8 cellular contexts compared by ENCODE assay signal in genomic region chr7:41705109-41705871, GRCh38. TPM values are rescaled to one million over a fixed set of nuclear protein-coding genes. Genes with fewer than 3 reads are reported as not detected.
DNase-seq lines count a peak whose midpoint lies in the region; ATAC-seq and TF ChIP-seq lines count a peak whose summit lies in the region.

No MANE protein-coding gene starts in this region.

- H3K4me1 ChIP-seq in BLaER1 (peaks cover 15% of the 10 kb centered on the region), esophagus muscularis mucosa (peaks cover 20 to 62% (median 59%) of the 10 kb centered on the region in 4 donors), muscle layer of duodenum (ENCODE audit: control insufficient read depth in 1 of 2, insufficient read depth in 2 of 2, low read length in 2 of 2) (peaks cover 0 to 15% of the 10 kb centered on the region in 2 donors)

- H3K4me2 ChIP-seq in BLaER1, result peak overlapping the region; percentile 85

- H3K36me3 ChIP-seq in BLaER1 (no peaks in the 10 kb centered on the region), esophagus muscularis mucosa (no peaks in the 10 kb centered on the region), muscle layer of duodenum (ENCODE audit: control insufficient read depth in 1 of 2, insufficient read depth in 2 of 2, low read length in 2 of 2) (no peaks in the 10 kb centered on the region)

- no peaks in the 10 kb centered on the region for H3K9me3 Mint-ChIP-seq in stimulated activated naive B cell treated with anti-CD40 and anti-IgM and Interleukin-4, amounts not matched to agents 10 μg/mL and 1 μg/mL and 100 μg/mL, for 72 hours

- no peaks in the 10 kb centered on the region for H3K9me3 ChIP-seq in BLaER1
- H3K9me3 ChIP-seq in esophagus muscularis mucosa, result no peaks in the 10 kb centered on the region
- no peaks in the 10 kb centered on the region for H3K9me3 ChIP-seq in muscle layer of duodenum (ENCODE audit: control insufficient read depth in 1 of 2, low read length in 2 of 2)

- WGBS in esophagus muscularis mucosa, result 4% methylated on average over 31 of the region's 42 CpGs

- H3K27me3 ChIP-seq in BLaER1 (peaks cover 17% of the 10 kb centered on the region), esophagus muscularis mucosa (no peaks in the 10 kb centered on the region), muscle layer of duodenum (ENCODE audit: low read depth, low read length) (no peaks in the 10 kb centered on the region)

- ATAC-seq in GM18870 (IDR thresholded peaks at IDR 0.05; ENCODE audit: unreplicated experiment) (peak; percentile 90), HG03103 (IDR thresholded peaks at IDR 0.05; ENCODE audit: low read depth, unreplicated experiment) (peak; percentile 98)
- ATAC-seq in stimulated activated naive B cell treated with anti-CD40 and anti-IgM and Interleukin-4, amounts not matched to agents 10 μg/mL and 1 μg/mL and 100 μg/mL, for 72 hours (replicated peaks), result peak; percentile 94 to 95

- TF ChIP-seq POLR2A in esophagus muscularis mucosa (IDR thresholded peaks at IDR 0.05; ENCODE audit: low read depth), result no peak

- peaks cover 13 to 43% of the 10 kb centered on the region in 2 donors for H3K4me1 Mint-ChIP-seq in stimulated activated naive B cell treated with anti-CD40 and anti-IgM and Interleukin-4, amounts not matched to agents 10 μg/mL and 1 μg/mL and 100 μg/mL, for 72 hours

- no peaks in the 10 kb centered on the region for H3K36me3 Mint-ChIP-seq in stimulated activated naive B cell treated with anti-CD40 and anti-IgM and Interleukin-4, amounts not matched to agents 10 μg/mL and 1 μg/mL and 100 μg/mL, for 72 hours

- DNase-seq in NCI-H524 treated with DMSO at 0.1 percent for 48 hours (lab: John Stamatoyannopoulos, UW) (peak; percentile 15), activated T-cell treated with anti-CD3 and anti-CD28 coated beads for 24 hours (ENCODE audit: low read depth) (peak; percentile 49), esophagus muscularis mucosa (ENCODE audit: extremely low spot score) (peak; percentile 95)
- DNase-seq in stimulated activated naive B cell treated with anti-CD40 and anti-IgM and Interleukin-4, amounts not matched to agents 10 μg/mL and 1 μg/mL and 100 μg/mL, for 72 hours, result peak; percentile 75

- H4K20me1 ChIP-seq in BLaER1, result no peaks in the 10 kb centered on the region

- TF ChIP-seq CTCF in esophagus muscularis mucosa (IDR thresholded peaks at IDR 0.05), result peak; percentile 69 to 74 (median 73)

- peak overlapping the region; percentile 76 for H3K27ac Mint-ChIP-seq in stimulated activated naive B cell treated with anti-CD40 and anti-IgM and Interleukin-4, amounts not matched to agents 10 μg/mL and 1 μg/mL and 100 μg/mL, for 72 hours

- intact Hi-C loops in esophagus muscularis mucosa (cut with DNase I), result loop anchor here (2.0 to 10.0 kb wide), 3 partner anchors 942 to 1480 kb away; no protein-coding TSS in a partner anchor

- no peak for TF ChIP-seq EP300 in esophagus muscularis mucosa (IDR thresholded peaks at IDR 0.05)

- H3K27me3 Mint-ChIP-seq in stimulated activated naive B cell treated with anti-CD40 and anti-IgM and Interleukin-4, amounts not matched to agents 10 μg/mL and 1 μg/mL and 100 μg/mL, for 72 hours, result peaks cover 18 to 35% of the 10 kb centered on the region in 2 donors

- H3K4me3 ChIP-seq in BLaER1 (peak overlapping the region; percentile 64), esophagus muscularis mucosa (peak overlapping the region; percentile 56 to 66 (median 58)), muscle layer of duodenum (ENCODE audit: low read depth in 1 of 2, low read length in 2 of 2) (peak overlapping the region; percentile 73 to 76)

- H3K4me3 Mint-ChIP-seq in stimulated activated naive B cell treated with anti-CD40 and anti-IgM and Interleukin-4, amounts not matched to agents 10 μg/mL and 1 μg/mL and 100 μg/mL, for 72 hours, result peak overlapping the region; percentile 83 to 91

- H3K27ac ChIP-seq in BLaER1 (no peak overlapping the region), esophagus muscularis mucosa (replicated peaks in 1 of 4) (peak overlapping the region; percentile 83 to 94 (median 88)), muscle layer of duodenum (ENCODE audit: low read length) (peak overlapping the region; percentile 78)

- H3K9ac ChIP-seq in BLaER1, result peak overlapping the region; percentile 65

RNA-seq across cellular contexts. Expression of gene INHBA, which starts 2.4 kb away (rescaled TPM):
- total RNA-seq in esophagus muscularis mucosa, result 10 to 100 TPM; 19.2 to 38.6 (median 32.9) TPM

Comparison
In these comparisons a context has a peak if more than half of its experiments do, and no peak if none do; other contexts are left out.
1. DNase-seq: peak in every context shown above with its lines; median percentile 95 in esophagus muscularis mucosa; 75 in stimulated activated naive B cell treated with anti-CD40 and anti-IgM and Interleukin-4, amounts not matched to agents 10 μg/mL and 1 μg/mL and 100 μg/mL, for 72 hours; 49 in activated T-cell treated with anti-CD3 and anti-CD28 coated beads for 24 hours; 15 in NCI-H524 treated with DMSO at 0.1 percent for 48 hours.